ENCODE assay signal across 8 cellular contexts in the genomic region with DNA sequence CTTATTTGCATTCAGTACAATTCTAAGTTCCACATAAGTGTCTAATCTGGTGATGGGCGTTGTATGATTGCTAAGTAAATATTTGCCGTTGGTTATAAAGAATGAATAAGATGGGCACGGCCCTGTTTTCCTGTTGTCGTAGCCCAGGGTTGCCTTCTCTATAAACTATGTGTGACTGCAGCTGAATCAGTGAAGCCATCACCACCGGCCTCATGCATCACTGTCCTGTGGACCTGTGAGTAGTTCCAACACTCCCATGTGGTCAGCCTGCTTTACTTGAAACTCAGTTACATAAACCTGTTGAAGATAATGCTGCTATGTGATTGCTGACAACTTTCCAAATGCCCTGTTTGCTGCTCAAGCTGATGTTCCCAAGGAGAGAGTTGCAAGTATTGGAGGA. TPM values are rescaled to one million over a fixed set of nuclear protein-coding genes. Genes with fewer than 3 reads are reported as not detected.
DNase-seq lines count a peak whose midpoint lies in the region; ATAC-seq and TF ChIP-seq lines count a peak whose summit lies in the region.

No MANE protein-coding gene starts in this region.

- TF ChIP-seq POLR2A in esophagus squamous epithelium (IDR thresholded peaks at IDR 0.05) (no peak), spleen (IDR thresholded peaks at IDR 0.05) (no peak)

- no peaks in the 10 kb centered on the region for H3K27me3 ChIP-seq in Panc1 (ENCODE audit: control insufficient read depth, insufficient read depth, low read length)
- H3K27me3 ChIP-seq in esophagus squamous epithelium = no peaks in the 10 kb centered on the region
- no peaks in the 10 kb centered on the region for H3K27me3 ChIP-seq in spleen (replicated peaks in 1 of 7)

- POLR2A ChIA-PET in Panc1 (lab: Charles Lee) = interaction anchor here (1.0 kb wide), 1 partner anchor 46 kb away, joined by 3 read pairs; no protein-coding TSS in a partner anchor

- peak; percentile 21 to 40 (median 22) for DNase-seq in NCI-H1417 (lab: John Stamatoyannopoulos, UW)
- no peak for DNase-seq in NCI-H1417 treated with DMSO at 0.1 percent for 48 hours (lab: John Stamatoyannopoulos, UW)
- peak; percentile 89 for DNase-seq in Panc1 (ENCODE audit: low read depth, low spot score)
- DNase-seq in esophagus squamous epithelium (lab: John Stamatoyannopoulos, UW) = no peak
- no peak for DNase-seq in spleen
- no peak for DNase-seq in head of caudate nucleus

- H3K27ac ChIP-seq in Panc1 (ENCODE audit: low read length) (peak overlapping the region; percentile 87), esophagus squamous epithelium (peak overlapping the region; percentile 73 to 95 (median 92)), spleen (peak overlapping the region; percentile 67 to 90 (median 84))

- TF ChIP-seq CTCF in Panc1 (IDR thresholded peaks at IDR 0.05) (no peak), esophagus squamous epithelium (IDR thresholded peaks at IDR 0.05) (no peak), spleen (IDR thresholded peaks at IDR 0.05 in 8 of 11, conservative IDR thresholded peaks at IDR 0.05 in 3 of 11) (no peak)

- in situ Hi-C loops in Panc1 (cut with HindIII; ENCODE audit: low pct_unique_long_range_greater_than_20kb, low sequenced_read_pairs) = no loop called here

- H3K9me3 ChIP-seq in Panc1 (ENCODE audit: control insufficient read depth, insufficient read depth, low read depth, low read length) = no peaks in the 10 kb centered on the region
- H3K9me3 ChIP-seq in esophagus squamous epithelium = no peaks in the 10 kb centered on the region
- no peaks in the 10 kb centered on the region for H3K9me3 ChIP-seq in spleen

- H3K36me3 ChIP-seq in Panc1 (ENCODE audit: control insufficient read depth, insufficient read depth, low read length) = no peaks in the 10 kb centered on the region
- H3K36me3 ChIP-seq in esophagus squamous epithelium = no peaks in the 10 kb centered on the region
- no peaks in the 10 kb centered on the region for H3K36me3 ChIP-seq in spleen

- intact Hi-C loops in Panc1 (cut with micrococcal nuclease; ENCODE audit: unreplicated experiment) = no loop called here
- intact Hi-C loops in esophagus squamous epithelium (cut with DNase I) = no loop called here
- intact Hi-C loops in spleen (cut with DNase I; ENCODE audit: low total_unique reads) = no loop called here
- intact Hi-C loops in head of caudate nucleus (cut with DNase I) = no loop called here

- CTCF ChIA-PET in Panc1 (lab: Charles Lee) = no interaction called here

- WGBS in esophagus squamous epithelium, 2 donors = 31 to 32% methylated on average over 4 to 5 of the region's 5 CpGs
- 73 to 88% (median 80%) methylated on average over 5 of the region's 5 CpGs for WGBS in spleen, 5 donors

- ATAC-seq in Panc1 (peak; percentile 44), GM21529 (IDR thresholded peaks at IDR 0.05; ENCODE audit: unreplicated experiment) (no peak), GM21515 (IDR thresholded peaks at IDR 0.05; ENCODE audit: unreplicated experiment) (no peak)

- peaks cover 82% of the 10 kb centered on the region for H3K4me1 ChIP-seq in Panc1 (ENCODE audit: control insufficient read depth, insufficient read depth, low read length)
- H3K4me1 ChIP-seq in esophagus squamous epithelium = peaks cover 38 to 66% (median 45%) of the 10 kb centered on the region in 3 donors
- peaks cover 18 to 91% (median 81%) of the 10 kb centered on the region in 6 donors for H3K4me1 ChIP-seq in spleen

- peak overlapping the region in 1 of 2 experiments; percentile 32; a peak in 2 of 4 replicates for H3K4me3 ChIP-seq in Panc1 (ENCODE audit: low read depth in 2 of 2, low read length in 2 of 2)
- H3K4me3 ChIP-seq in esophagus squamous epithelium = no peak overlapping the region
- H3K4me3 ChIP-seq in spleen = no peak overlapping the region

- no TSS peak for BruUV-seq in Panc1 (replicated peaks; lab: Mats Ljungman, UMichigan)

RNA-seq across cellular contexts. Expression of gene KLF6, which starts 21.6 kb away (rescaled TPM):
- 177 TPM for total RNA-seq in Panc1 (2021; ENCODE audit: unreplicated experiment)
- polyA plus RNA-seq in Panc1 (2012; ENCODE audit: insufficient read length) = 108 TPM
- total RNA-seq in esophagus squamous epithelium = 10 to 100 TPM; 39.6 to 91.2 (median 74.2) TPM
- 100 to 1,000 TPM in 5 of 7 donors, 10 to 100 TPM in 2; 65.0 to 211 (median 135) TPM for total RNA-seq in spleen
- 10 to 100 TPM; 18.8 to 26.6 (median 19.6) TPM for polyA plus RNA-seq in spleen

Comparison
In these comparisons a context has a peak if more than half of its experiments do, and no peak if none do; other contexts are left out.
1. DNase-seq: peak in NCI-H1417 (3 of 3) and Panc1 (single experiment); none in NCI-H1417 treated with DMSO at 0.1 percent for 48 hours (single experiment), esophagus squamous epithelium (single experiment), spleen (single experiment) and head of caudate nucleus (0 of 42).
2. Peak in every context shown above with its lines, with median percentiles within 50 percentile points of each other: H3K27ac ChIP-seq.